21 cellular contexts compared by ENCODE assay signal in genomic region chr17:79411419-79411818, GRCh38.
A peak's percentile ranks its signal among the peaks of the same experiment; 100 is the strongest.
DNase-seq lines count a peak whose midpoint lies in the region; ATAC-seq and TF ChIP-seq lines count a peak whose summit lies in the region.
"Had no signal": no experiment of that assay in that cellular context is flagged by ENCODE, and none has a peak within 500 bp of the region (broad histone marks: within the 10 kb centered on the region; RNA-seq: fewer than 3 reads in every experiment).

No MANE protein-coding gene starts in this region.

- POLR2A ChIA-PET in HEK293 (lab: Yijun Ruan, JAX), result no interaction called here

- no peak overlapping the region for H2BK120ac ChIP-seq in neuronal stem cell (ENCODE audit: low read depth, low read length)

- H2BK15ac ChIP-seq in neuronal stem cell (ENCODE audit: low read length), result no peak overlapping the region

- no CpG with 5 or more reads among the region's 8 CpGs for WGBS in neuronal stem cell (ENCODE audit: extremely low coverage in 2 of 2, insufficient read length in 2 of 2, insufficient replicate concordance in 1 of 2), 2 donors

- H4K91ac ChIP-seq in neuronal stem cell (ENCODE audit: low read depth, low read length, poor library complexity), result no peak overlapping the region

- H3K27ac ChIP-seq in BLaER1 (no peak overlapping the region), HEK293 (ENCODE audit: extremely low read depth, low read depth, low read length) (no peak overlapping the region), neuronal stem cell (replicated peaks; ENCODE audit: low read length) (no peak overlapping the region)

- H3K4me3 ChIP-seq in BLaER1 (no peak overlapping the region), HEK293 (ENCODE audit: low read depth, low read length) (no peak overlapping the region), neuronal stem cell (ENCODE audit: low read length in 2 of 2) (no peak overlapping the region)
- H3K4me3 ChIP-seq: GM12878 had no signal

- no peak overlapping the region for H3K14ac ChIP-seq in neuronal stem cell (ENCODE audit: low read length)

- no peaks in the 10 kb centered on the region for H3K9me3 ChIP-seq in BLaER1
- no peaks in the 10 kb centered on the region for H3K9me3 ChIP-seq in HEK293 (ENCODE audit: control insufficient read depth, insufficient read depth, low read depth, low read length)
- peaks cover 0 to 3% of the 10 kb centered on the region in 2 donors for H3K9me3 ChIP-seq in neuronal stem cell (replicated peaks in 1 of 2; ENCODE audit: control insufficient read depth in 2 of 2, insufficient read depth in 1 of 2, low read depth in 1 of 2, low read length in 2 of 2)

- H3K4me2 ChIP-seq in BLaER1 (peak overlapping the region; percentile 92), neuronal stem cell (ENCODE audit: insufficient read depth, low read length, poor library complexity, severe bottlenecking) (no peak overlapping the region)

- no peak for TF ChIP-seq CTCF in HEK293 (tag by site-specific recombination; IDR thresholded peaks at IDR 0.05)

- no peak overlapping the region for H2BK5ac ChIP-seq in neuronal stem cell (ENCODE audit: low read length)

- no peaks in the 10 kb centered on the region for H3K36me3 ChIP-seq in BLaER1
- no peaks in the 10 kb centered on the region for H3K36me3 ChIP-seq in HEK293 (ENCODE audit: control insufficient read depth in 2 of 2, insufficient read depth in 1 of 2, low read length in 2 of 2)
- H3K36me3 ChIP-seq in neuronal stem cell (replicated peaks in 1 of 2; ENCODE audit: control insufficient read depth in 2 of 2, insufficient read depth in 2 of 2, low read length in 2 of 2), result peaks cover 0 to 3% of the 10 kb centered on the region in 2 donors

- peaks cover 4% of the 10 kb centered on the region for H3K79me1 ChIP-seq in neuronal stem cell (ENCODE audit: low read depth, low read length)

- H2AFZ ChIP-seq in neuronal stem cell (ENCODE audit: low read length), result no peak overlapping the region

- H3K4me1 ChIP-seq in BLaER1, result peaks cover 98% of the 10 kb centered on the region
- H3K4me1 ChIP-seq in HEK293 (ENCODE audit: control insufficient read depth, insufficient read depth, low read length), result no peaks in the 10 kb centered on the region
- H3K4me1 ChIP-seq in neuronal stem cell (ENCODE audit: control insufficient read depth in 2 of 2, insufficient read depth in 1 of 2, low read depth in 1 of 2, low read length in 2 of 2), result peaks cover 0 to 7% of the 10 kb centered on the region in 2 donors

- H2AK5ac ChIP-seq in neuronal stem cell (ENCODE audit: low read depth, low read length), result no peak overlapping the region

- no peak for ATAC-seq in HG03280 (IDR thresholded peaks at IDR 0.05; ENCODE audit: unreplicated experiment)
- ATAC-seq: GM12878 had no signal

- no peak overlapping the region for H2BK12ac ChIP-seq in neuronal stem cell (ENCODE audit: low read length)

- H4K20me1 ChIP-seq in BLaER1, result no peaks in the 10 kb centered on the region

- H3K9ac ChIP-seq in BLaER1 (no peak overlapping the region), neuronal stem cell (ENCODE audit: low read depth, low read length, poor library complexity) (no peak overlapping the region)

- CTCF ChIA-PET in HEK293 (lab: Yijun Ruan, JAX), result interaction anchor here (0.6 to 1.0 kb wide), 2 partner anchors 10 to 215 kb away, joined by 3 read pairs; no protein-coding TSS in a partner anchor

- H4K8ac ChIP-seq in neuronal stem cell (ENCODE audit: low read depth, low read length), result no peak overlapping the region

- H3K27me3 ChIP-seq in BLaER1 (peaks cover 47% of the 10 kb centered on the region), neuronal stem cell (ENCODE audit: control insufficient read depth in 3 of 3, insufficient read depth in 3 of 3, low read depth in 1 of 3, low read length in 3 of 3) (peaks cover 0 to 54% (median 0%) of the 10 kb centered on the region in 3 experiments)

- no peak overlapping the region for H3K23ac ChIP-seq in neuronal stem cell (ENCODE audit: low read depth, low read length, poor library complexity)

- DNase-seq in neuronal stem cell (ENCODE audit: low spot score) (no peak), AG08396 (ENCODE audit: low spot score) (no peak), mucosa of gallbladder (ENCODE audit: low spot score) (no peak)
- DNase-seq: 8988T; ACHN; AML-193; C1 segment of cervical spinal cord; CD4-positive, alpha-beta memory T cell; CD4-positive, CD25-positive, alpha-beta regulatory T cell; CD8-positive, alpha-beta memory T cell; DMS 273 treated with DMSO at 0.1 percent for 48 hours; DMS153; DMS53; DMS79; DND-41; EL; GDM1 had no signal

- H3K18ac ChIP-seq in neuronal stem cell (ENCODE audit: low read length), result peak overlapping the region; percentile 74

- H3K4ac ChIP-seq in neuronal stem cell (ENCODE audit: low read length), result no peak overlapping the region

TF ChIP-seq in HEK293, 187 proteins besides CTCF, POLR2A, EP300 and RAD21:
- TF ChIP-seq ZIC2 (tag by site-specific recombination; IDR thresholded peaks at IDR 0.05) (peak; percentile 50), ZNF510 (tag by site-specific recombination; IDR thresholded peaks at IDR 0.05; ENCODE audit: insufficient replicate concordance) (no peak), ZXDB (tag by site-specific recombination; IDR thresholded peaks at IDR 0.05) (no peak), SCRT1 (tag by site-specific recombination; IDR thresholded peaks at IDR 0.05; ENCODE audit: borderline replicate concordance) (no peak)
TF ChIP-seq in HEK293: peak in this region for 1.
